Comparison of ENCODE assay signal across 27 cellular contexts in genomic region chr9:96883922-96884321, GRCh38. TPM values are rescaled to one million over a fixed set of nuclear protein-coding genes. Genes with fewer than 3 reads are reported as not detected.
DNase-seq lines count a peak whose midpoint lies in the region; ATAC-seq and TF ChIP-seq lines count a peak whose summit lies in the region.
"Had no signal": no experiment of that assay in that cellular context is flagged by ENCODE, and none has a peak within 500 bp of the region (broad histone marks: within the 10 kb centered on the region; RNA-seq: fewer than 3 reads in every experiment).

No MANE protein-coding gene starts in this region.

- in situ Hi-C loops in GM23248 (cut with MboI) = no loop called here

- H3K4me1 ChIP-seq in GM23248 (ENCODE audit: insufficient read depth) (peaks cover 14% of the 10 kb centered on the region), RWPE2 (ENCODE audit: insufficient read depth, poor library complexity, severe bottlenecking) (peaks cover 18% of the 10 kb centered on the region)
- H3K4me1 ChIP-seq: uterus had no signal

- 88 to 90% methylated on average over 1 of the region's 1 CpG for WGBS in GM23248 (ENCODE audit: low coverage in 1 of 2, low lambda C conversion rate in 2 of 2, missing lambda C conversion rate in 2 of 2), 2 experiments

- H3F3A ChIP-seq in GM23248 (ENCODE audit: insufficient read depth) = no peaks in the 10 kb centered on the region

- H3K9me2 ChIP-seq in GM23248 (ENCODE audit: insufficient read depth) = no peaks in the 10 kb centered on the region

- no peak overlapping the region for H2AFZ ChIP-seq in GM23248

- H3K79me2 ChIP-seq in GM23248 (ENCODE audit: insufficient read depth) = no peaks in the 10 kb centered on the region

- H3K4me3 ChIP-seq in GM23248 (no peak overlapping the region), RWPE2 (ENCODE audit: severe bottlenecking) (no peak overlapping the region)
- H3K4me3 ChIP-seq: spleen, uterus had no signal

- H3K36me3 ChIP-seq in GM23248 (ENCODE audit: low read depth) = no peaks in the 10 kb centered on the region
- H3K36me3 ChIP-seq in RWPE2 (ENCODE audit: low read depth) = no peaks in the 10 kb centered on the region
- H3K36me3 ChIP-seq: spleen, uterus had no signal

- H3K27ac ChIP-seq in GM23248 = no peak overlapping the region
- peak overlapping the region; percentile 72 for H3K27ac ChIP-seq in RWPE2 (ENCODE audit: poor library complexity, severe bottlenecking)
- H3K27ac ChIP-seq: HL-60, spleen, uterus had no signal

- H3K9me3 ChIP-seq in GM23248 (ENCODE audit: low read depth) (no peaks in the 10 kb centered on the region), RWPE2 (ENCODE audit: severe bottlenecking) (no peaks in the 10 kb centered on the region)

- H4K20me1 ChIP-seq in GM23248 (ENCODE audit: insufficient read depth) = no peaks in the 10 kb centered on the region

- DNase-seq in GM23248 (peak; percentile 10), RWPE2 (ENCODE audit: low spot score) (no peak), left cardiac atrium (no peak), renal cortical epithelial cell (ENCODE audit: low read depth) (peak; percentile 68), DMS114 treated with DMSO at 0.1 percent for 48 hours (lab: John Stamatoyannopoulos, UW; ENCODE audit: unreplicated experiment) (no peak), NCI-H187 (lab: John Stamatoyannopoulos, UW) (no peak), COR-L47 (lab: John Stamatoyannopoulos, UW) (no peak)
- DNase-seq: activated CD4-positive, CD25-positive, alpha-beta regulatory T cell; activated CD8-positive, alpha-beta T cell treated with anti-CD3 and anti-CD28 coated beads for 36 hours; activated gamma-delta T cell treated with Interleukin-2 at 50 U/mL for 16 hours; DMS 273 treated with DMSO at 0.1 percent for 48 hours; effector CD8-positive, alpha-beta T cell; erythroblast; NCI-H1092 treated with DMSO at 0.1 percent for 48 hours; NCI-H2081 treated with DMSO at 0.1 percent for 48 hours; NCI-H446; nucleus accumbens; spleen; stimulated activated CD4-positive, alpha-beta T cell treated with anti-CD3 and anti-CD28 coated beads, Interleukin-4, amount 100 ng/mL, for 1 hour; stimulated activated naive B cell treated with anti-CD40 and anti-IgM and Interleukin-4, amounts not matched to agents 10 μg/mL and 1 μg/mL and 100 μg/mL, for 72 hours; T-cell; uterus had no signal

- no peak overlapping the region for H3K9ac ChIP-seq in GM23248

- H3K27me3 ChIP-seq in GM23248 (replicated peaks; ENCODE audit: insufficient read depth) = peaks cover 4% of the 10 kb centered on the region; the same call in 1 of the 2 replicates
- no peaks in the 10 kb centered on the region for H3K27me3 ChIP-seq in RWPE2 (ENCODE audit: insufficient read depth, poor library complexity, severe bottlenecking)
- H3K27me3 ChIP-seq: uterus had no signal

- intact Hi-C loops in left cardiac atrium (cut with DNase I) = no loop called here

- H3K4me2 ChIP-seq in GM23248 (ENCODE audit: unreplicated experiment) = no peak overlapping the region

- TF ChIP-seq CTCF in RWPE2 (IDR thresholded peaks at IDR 0.05; ENCODE audit: poor library complexity, severe bottlenecking) = no peak

- peak; percentile 13; the same call in 1 of the 3 replicates for ATAC-seq in RWPE2 (ENCODE audit: low read depth)
- peak; percentile 47 to 84 for ATAC-seq in left cardiac atrium
- ATAC-seq: stimulated activated naive B cell treated with anti-CD40 and anti-IgM and Interleukin-4, amounts not matched to agents 10 μg/mL and 1 μg/mL and 100 μg/mL, for 72 hours; T-cell had no signal

RNA-seq across cellular contexts. Expression of gene ZNF782, which starts 29.6 kb away (rescaled TPM):
- total RNA-seq in GM23248 (2014; rRNA removed; shearing (Covaris generic)) = 2.9 and 4.8 TPM in 2 replicates
- 0.85 TPM in 2 replicates for polyA plus RNA-seq in GM23248 (2016; fragmentation: Nextera tagmentation; extraction: Ambion mirVana)
- total RNA-seq in left cardiac atrium (1 to 10 TPM; 3.3 to 3.4 TPM), renal cortical epithelial cell (4.5 and 5.0 TPM in 2 replicates)

RNA-seq across cellular contexts. Expression of gene NUTM2G, which starts 44.7 kb away (rescaled TPM):
- total RNA-seq in GM23248 (2014; rRNA removed; shearing (Covaris generic)) = not detected in 2 replicates
- polyA plus RNA-seq in GM23248 (2016; fragmentation: Nextera tagmentation; extraction: Ambion mirVana) = 0.06 TPM in 1 of 2 replicates, not detected in the other
- total RNA-seq in left cardiac atrium (not detected), renal cortical epithelial cell (not detected in 2 replicates)
- total RNA-seq: activated CD8-positive, alpha-beta T cell treated with anti-CD3 and anti-CD28 coated beads for 36 hours; HepG2; HFFc6; lung microvascular endothelial cell; spleen; T-cell; temporal lobe; uterus had no signal
- polyA plus RNA-seq: HepG2, spleen had no signal

Comparison
In these comparisons a context has a peak if more than half of its experiments do, and no peak if none do; other contexts are left out.
1. DNase-seq: peak in GM23248 (single experiment) and renal cortical epithelial cell (single experiment); none in RWPE2 (single experiment), left cardiac atrium (single experiment), DMS114 treated with DMSO at 0.1 percent for 48 hours (single experiment), NCI-H187 (0 of 2) and COR-L47 (single experiment).